Comparison of ENCODE assay signal across 8 cellular contexts in the genomic region with DNA sequence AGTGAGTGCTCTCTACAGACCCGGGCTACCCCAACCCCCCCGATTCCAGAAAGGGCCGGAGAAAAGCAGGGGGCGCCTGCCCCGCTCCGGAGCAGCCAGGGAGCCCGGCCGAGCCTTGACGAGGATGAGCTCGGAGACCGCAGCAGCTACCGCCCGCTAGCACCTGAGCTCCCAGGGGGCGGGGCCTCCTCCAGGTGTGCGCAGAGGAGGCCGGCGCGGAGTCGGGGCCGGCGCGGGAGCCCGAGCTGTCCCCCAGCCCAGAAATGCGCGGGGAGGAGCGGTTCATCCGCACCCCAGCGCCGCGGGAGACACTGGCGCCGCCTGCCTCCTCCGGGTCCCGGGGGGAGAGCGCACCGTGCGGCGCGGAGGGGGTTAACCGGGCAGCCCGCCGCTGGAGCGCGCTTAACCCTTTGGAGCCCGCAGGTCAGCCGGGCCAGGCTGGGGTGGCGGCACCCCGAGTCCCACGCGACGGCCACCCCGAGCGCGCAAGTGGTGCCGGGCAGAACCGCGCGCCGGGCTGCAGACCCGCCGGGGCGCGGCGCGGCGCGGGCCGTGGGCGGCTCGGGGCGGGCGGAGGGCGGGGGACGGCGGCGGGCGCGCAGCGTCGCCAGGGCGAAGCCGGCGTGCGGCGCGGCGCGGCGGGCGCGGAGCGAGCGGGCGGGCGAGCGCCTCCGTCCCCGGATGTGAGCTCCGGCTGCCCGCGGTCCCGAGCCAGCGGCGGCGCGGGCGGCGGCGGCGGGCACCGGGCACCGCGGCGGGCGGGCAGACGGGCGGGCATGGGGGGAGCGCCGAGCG. TPM values are rescaled to one million over a fixed set of nuclear protein-coding genes. Genes with fewer than 3 reads are reported as not detected.
DNase-seq lines count a peak whose midpoint lies in the region; ATAC-seq and TF ChIP-seq lines count a peak whose summit lies in the region.

TSS of gene CACNA1D (plus strand) at position 615 of the 795 bp plus-strand sequence. CDS start 556 bp downstream, outside the sequence.

- 0 to 1% (median 1%) methylated on average over 41 to 120 of the region's 120 CpGs for WGBS in psoas muscle, 3 donors

- CTCF ChIA-PET in CD4-positive, alpha-beta memory T cell (lab: Charles Lee; ENCODE audit: partially characterized antibody), result interaction anchor here (0.7 kb wide), 1 partner anchor 9 kb away, joined by 3 read pairs; no protein-coding TSS in a partner anchor
- CTCF ChIA-PET in activated naive CD4-positive, alpha-beta T cell treated with anti-CD3 and anti-CD28 coated beads for 36 hours (lab: Charles Lee), result interaction anchor here (0.6 kb wide), 2 partner anchors 27 to 159 kb away, joined by 3 to 4 read pairs; no protein-coding TSS in a partner anchor

- H3K4me1 Mint-ChIP-seq in CD4-positive, alpha-beta memory T cell, result peaks cover 6 to 23% (median 14%) of the 10 kb centered on the region in 4 donors
- H3K4me1 Mint-ChIP-seq in activated naive CD4-positive, alpha-beta T cell treated with anti-CD3 and anti-CD28 coated beads for 36 hours (ENCODE audit: low read depth), result peaks cover 7% of the 10 kb centered on the region

- H3K36me3 Mint-ChIP-seq in CD4-positive, alpha-beta memory T cell, result no peaks in the 10 kb centered on the region
- H3K36me3 Mint-ChIP-seq in activated naive CD4-positive, alpha-beta T cell treated with anti-CD3 and anti-CD28 coated beads for 36 hours (ENCODE audit: low read depth), result no peaks in the 10 kb centered on the region

- no peak within 1 kb of the TSS for H3K27ac ChIP-seq in CD4-positive, alpha-beta memory T cell (ENCODE audit: low read depth, low read length)
- no peak within 1 kb of the TSS for H3K27ac ChIP-seq in right atrium auricular region
- H3K27ac ChIP-seq in psoas muscle, result no peak within 1 kb of the TSS

- no peak for DNase-seq in CD4-positive, alpha-beta memory T cell
- DNase-seq in activated naive CD4-positive, alpha-beta T cell treated with anti-CD3 and anti-CD28 coated beads for 36 hours, result no peak
- no peak for DNase-seq in right atrium auricular region (ENCODE audit: low spot score)
- peak in 1 of 2 donors; percentile 19 for DNase-seq in psoas muscle
- DNase-seq in amniotic stem cell (lab: John Stamatoyannopoulos, UW), result no peak

- H3K9me3 Mint-ChIP-seq in CD4-positive, alpha-beta memory T cell, result no peaks in the 10 kb centered on the region
- H3K9me3 Mint-ChIP-seq in activated naive CD4-positive, alpha-beta T cell treated with anti-CD3 and anti-CD28 coated beads for 36 hours, result no peaks in the 10 kb centered on the region

- H3K9me3 ChIP-seq in CD4-positive, alpha-beta memory T cell (ENCODE audit: control insufficient read depth in 1 of 2, low read length in 2 of 2), result no peaks in the 10 kb centered on the region
- H3K9me3 ChIP-seq in right atrium auricular region (no peaks in the 10 kb centered on the region), psoas muscle (no peaks in the 10 kb centered on the region)

- H3K4me3 Mint-ChIP-seq in CD4-positive, alpha-beta memory T cell, result peak within 1 kb of the TSS; percentile 56 to 78 (median 64)
- peak within 1 kb of the TSS; percentile 49 for H3K4me3 Mint-ChIP-seq in activated naive CD4-positive, alpha-beta T cell treated with anti-CD3 and anti-CD28 coated beads for 36 hours

- H3K4me1 ChIP-seq in CD4-positive, alpha-beta memory T cell (ENCODE audit: insufficient read depth, low read length), result peaks cover 10% of the 10 kb centered on the region
- H3K4me1 ChIP-seq in right atrium auricular region (peaks cover 0 to 25% of the 10 kb centered on the region in 2 donors), psoas muscle (peaks cover 12% of the 10 kb centered on the region)

- TF ChIP-seq CTCF in right atrium auricular region (IDR thresholded peaks at IDR 0.05), result no peak
- TF ChIP-seq CTCF in psoas muscle (IDR thresholded peaks at IDR 0.05), result no peak

- POLR2A ChIA-PET in CD4-positive, alpha-beta memory T cell (lab: Charles Lee; ENCODE audit: partially characterized antibody), result no interaction called here

- H3K36me3 ChIP-seq in CD4-positive, alpha-beta memory T cell (ENCODE audit: insufficient read depth, low read length), result no peaks in the 10 kb centered on the region
- no peaks in the 10 kb centered on the region for H3K36me3 ChIP-seq in right atrium auricular region
- no peaks in the 10 kb centered on the region for H3K36me3 ChIP-seq in psoas muscle (ENCODE audit: insufficient read depth in 1 of 2, low read depth in 1 of 2)

- intact Hi-C loops in CD4-positive, alpha-beta memory T cell (cut with micrococcal nuclease), result no loop called here
- intact Hi-C loops in activated naive CD4-positive, alpha-beta T cell treated with anti-CD3 and anti-CD28 coated beads for 36 hours (cut with micrococcal nuclease), result loop anchor here (10.0 kb wide), 1 partner anchor 379 kb away; no protein-coding TSS in a partner anchor
- intact Hi-C loops in psoas muscle (cut with DNase I), result no loop called here

- H3K27me3 ChIP-seq in CD4-positive, alpha-beta memory T cell (ENCODE audit: insufficient read depth, low read length), result peaks cover 18% of the 10 kb centered on the region
- H3K27me3 ChIP-seq in right atrium auricular region, result no peaks in the 10 kb centered on the region
- H3K27me3 ChIP-seq in psoas muscle (ENCODE audit: insufficient read depth in 3 of 3, low read length in 2 of 3), result peaks cover 7 to 64% (median 17%) of the 10 kb centered on the region in 3 donors

- ATAC-seq in HG02759 (IDR thresholded peaks at IDR 0.05; ENCODE audit: unreplicated experiment) (peak; percentile 42), psoas muscle (peak in 3 of 4 donors; percentile 31 to 34 (median 32)), GM21423 (IDR thresholded peaks at IDR 0.05; ENCODE audit: unreplicated experiment) (no peak), GM21786 (IDR thresholded peaks at IDR 0.05; ENCODE audit: unreplicated experiment) (no peak)

- H3K4me3 ChIP-seq in CD4-positive, alpha-beta memory T cell (ENCODE audit: low read length in 2 of 2), result no peak within 1 kb of the TSS
- peak within 1 kb of the TSS; percentile 41 to 59 for H3K4me3 ChIP-seq in right atrium auricular region
- peak within 1 kb of the TSS; percentile 58 for H3K4me3 ChIP-seq in psoas muscle

- no peak within 1 kb of the TSS for H3K27ac Mint-ChIP-seq in CD4-positive, alpha-beta memory T cell
- H3K27ac Mint-ChIP-seq in activated naive CD4-positive, alpha-beta T cell treated with anti-CD3 and anti-CD28 coated beads for 36 hours, result no peak within 1 kb of the TSS

- peaks cover 45 to 59% of the 10 kb centered on the region in 2 donors for H3K27me3 Mint-ChIP-seq in CD4-positive, alpha-beta memory T cell
- H3K27me3 Mint-ChIP-seq in activated naive CD4-positive, alpha-beta T cell treated with anti-CD3 and anti-CD28 coated beads for 36 hours (ENCODE audit: low read depth), result peaks cover 51% of the 10 kb centered on the region

RNA-seq across cellular contexts. Expression of gene CACNA1D, which starts in this region (rescaled TPM):
- total RNA-seq in CD4-positive, alpha-beta memory T cell, result not detected
- under 1 TPM in 1 of 2 donors, not detected in 1; 0.06 TPM for polyA plus RNA-seq in CD4-positive, alpha-beta memory T cell
- total RNA-seq in activated naive CD4-positive, alpha-beta T cell treated with anti-CD3 and anti-CD28 coated beads for 36 hours, result not detected
- total RNA-seq in right atrium auricular region (1 to 10 TPM; 2.7 to 9.6 TPM), psoas muscle (under 1 TPM in 3 of 4 donors, not detected in 1; 0.28 to 0.82 (median 0.34) TPM)
- polyA plus RNA-seq in psoas muscle, result under 1 TPM in 2 of 3 donors, not detected in 1; 0.05 to 0.06 TPM

Comparison
In these comparisons a context has a peak if more than half of its experiments do, and no peak if none do; other contexts are left out.
1. Peak in ATAC-seq and H3K4me3 ChIP-seq in psoas muscle; RNA of the gene not detected or under 1 TPM.
2. H3K4me3 ChIP-seq: peak in right atrium auricular region (2 of 2); none in CD4-positive, alpha-beta memory T cell (0 of 2).